Comparison of ENCODE assay signal across 23 cellular contexts in the genomic region with DNA sequence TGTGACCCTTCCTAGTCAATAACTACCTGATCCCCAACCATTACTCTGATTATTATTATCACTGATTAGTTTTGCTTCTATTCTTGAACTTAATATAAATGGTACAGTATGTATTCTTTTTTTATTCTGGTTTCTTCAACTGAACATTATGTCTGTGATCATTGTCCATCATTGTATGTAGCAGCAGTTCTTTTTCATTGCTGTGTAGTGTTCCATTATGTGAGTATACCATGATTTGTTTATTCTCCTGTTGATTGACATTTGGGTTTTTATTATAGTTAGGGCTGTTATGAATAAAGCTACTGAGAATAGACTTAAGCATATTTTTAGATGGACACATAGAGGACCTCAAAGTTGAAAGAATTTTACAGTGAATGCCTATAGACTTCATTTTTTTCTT. TPM values are rescaled to one million over a fixed set of nuclear protein-coding genes. Genes with fewer than 3 reads are reported as not detected.
A peak's percentile ranks its signal among the peaks of the same experiment; 100 is the strongest.
DNase-seq lines count a peak whose midpoint lies in the region; ATAC-seq and TF ChIP-seq lines count a peak whose summit lies in the region.
"Had no signal": no experiment of that assay in that cellular context is flagged by ENCODE, and none has a peak within 500 bp of the region (broad histone marks: within the 10 kb centered on the region; RNA-seq: fewer than 3 reads in every experiment).

No MANE protein-coding gene starts in this region.

- H3K4me1 ChIP-seq in HEK293 (ENCODE audit: control insufficient read depth, insufficient read depth, low read length) (no peaks in the 10 kb centered on the region), vagina (peaks cover 15% of the 10 kb centered on the region)
- H3K4me1 ChIP-seq in effector memory CD4-positive, alpha-beta T cell (ENCODE audit: control insufficient read depth, insufficient read depth, low read length, poor library complexity, severe bottlenecking) = peaks cover 3% of the 10 kb centered on the region
- H3K4me1 ChIP-seq: A549, BE2C had no signal

- no peak overlapping the region for H3K27ac Mint-ChIP-seq in CD4-positive, alpha-beta T cell
- H3K27ac Mint-ChIP-seq in nephron progenitor cell = no peak overlapping the region
- H3K27ac Mint-ChIP-seq: CD14-positive monocyte had no signal

- H3K4me3 ChIP-seq in HEK293 (ENCODE audit: low read depth, low read length) (no peak overlapping the region), SU-DHL-6 (ENCODE audit: insufficient read depth, low read length, poor library complexity, severe bottlenecking) (no peak overlapping the region), vagina (no peak overlapping the region)
- H3K4me3 ChIP-seq in effector memory CD4-positive, alpha-beta T cell (ENCODE audit: insufficient read depth, low read depth, low read length, poor library complexity, severe bottlenecking) = no peak overlapping the region
- H3K4me3 ChIP-seq: A549, HAP-1 had no signal

- H3K79me2 ChIP-seq in SU-DHL-6 (ENCODE audit: insufficient read depth, low read length) = peaks cover 89% of the 10 kb centered on the region

- DNase-seq in CD4-positive, alpha-beta T cell = no peak
- DNase-seq in nephron progenitor cell (no peak), vagina (ENCODE audit: extremely low spot score in 2 of 2) (no peak)
- no peak for DNase-seq in effector memory CD4-positive, alpha-beta T cell
- DNase-seq: 8988T; ACHN; AML-193; BE2C; Calu3; CD4-positive, alpha-beta memory T cell; COR-L47; DMS53; DMS79 treated with DMSO at 0.1 percent for 48 hours; GOT3 had no signal

- peaks cover 25% of the 10 kb centered on the region for H3K4me1 Mint-ChIP-seq in CD4-positive, alpha-beta T cell (ENCODE audit: low read depth)
- H3K4me1 Mint-ChIP-seq in nephron progenitor cell = peaks cover 10% of the 10 kb centered on the region

- H2AFZ ChIP-seq in SU-DHL-6 (ENCODE audit: low read depth, low read length, severe bottlenecking) = no peak overlapping the region

- H3K9ac ChIP-seq in SU-DHL-6 (ENCODE audit: low read length) = no peak overlapping the region
- H3K9ac ChIP-seq: BLaER1 treated with 17β-estradiol and CSF1 and Interleukin-3, amounts not matched to agents 10 nM and 100 nM had no signal

- no peaks in the 10 kb centered on the region for H3K9me2 ChIP-seq in SU-DHL-6 (replicated peaks; ENCODE audit: insufficient read depth, low read length)

- intact Hi-C loops in CD4-positive, alpha-beta T cell (cut with DNase I, micrococcal nuclease) = loop anchor here in 1 of 2 experiments (5.0 to 10.0 kb wide), 3 partner anchors 52 to 1142 kb away; a partner anchor contains a TSS
- intact Hi-C loops in vagina (cut with DNase I) = no loop called here

- H3K27me3 Mint-ChIP-seq in CD4-positive, alpha-beta T cell = no peaks in the 10 kb centered on the region
- no peaks in the 10 kb centered on the region for H3K27me3 Mint-ChIP-seq in nephron progenitor cell (ENCODE audit: low read depth, poor library complexity)

- H3F3A ChIP-seq in SU-DHL-6 (ENCODE audit: insufficient read depth) = no peaks in the 10 kb centered on the region

- peaks cover 3% of the 10 kb centered on the region for H3K9me3 Mint-ChIP-seq in CD4-positive, alpha-beta T cell
- H3K9me3 Mint-ChIP-seq in nephron progenitor cell = peaks cover 96% of the 10 kb centered on the region

- CTCF ChIA-PET in CD4-positive, alpha-beta T cell (lab: Charles Lee) = no interaction called here
- CTCF ChIA-PET in HEK293 (lab: Yijun Ruan, JAX) = no interaction called here

- peaks cover 0 to 42% of the 10 kb centered on the region in 2 experiments; a peak in 2 of 3 replicates for H3K36me3 ChIP-seq in HEK293 (ENCODE audit: control insufficient read depth in 2 of 2, insufficient read depth in 1 of 2, low read length in 2 of 2)
- peaks cover 44% of the 10 kb centered on the region for H3K36me3 ChIP-seq in SU-DHL-6 (ENCODE audit: low read length)
- H3K36me3 ChIP-seq in vagina = no peaks in the 10 kb centered on the region
- H3K36me3 ChIP-seq in effector memory CD4-positive, alpha-beta T cell (ENCODE audit: control insufficient read depth, insufficient read depth, low read length) = no peaks in the 10 kb centered on the region

- peak overlapping the region; percentile 13 for H3K4me2 ChIP-seq in SU-DHL-6 (ENCODE audit: low read depth, low read length, poor library complexity, severe bottlenecking)
- H3K4me2 ChIP-seq: A549 had no signal

- H4K20me1 ChIP-seq in SU-DHL-6 (ENCODE audit: low read depth, low read length) = no peaks in the 10 kb centered on the region
- H4K20me1 ChIP-seq: BLaER1 treated with 17β-estradiol and CSF1 and Interleukin-3, amounts not matched to agents 10 nM and 100 nM had no signal

- H3K27me3 ChIP-seq in CD4-positive, alpha-beta T cell (ENCODE audit: control insufficient read depth, insufficient read depth, low read length) = no peaks in the 10 kb centered on the region
- no peaks in the 10 kb centered on the region for H3K27me3 ChIP-seq in SU-DHL-6 (ENCODE audit: low read length)
- no peaks in the 10 kb centered on the region for H3K27me3 ChIP-seq in vagina
- H3K27me3 ChIP-seq in effector memory CD4-positive, alpha-beta T cell (replicated peaks; ENCODE audit: control insufficient read depth, insufficient read depth, low read length, poor library complexity, severe bottlenecking) = no peaks in the 10 kb centered on the region
- H3K27me3 ChIP-seq: BE2C; BLaER1 treated with 17β-estradiol and CSF1 and Interleukin-3, amounts not matched to agents 10 nM and 100 nM had no signal

- no peaks in the 10 kb centered on the region for H3K9me3 ChIP-seq in CD4-positive, alpha-beta T cell (ENCODE audit: control insufficient read depth, low read length)
- H3K9me3 ChIP-seq in HEK293 (ENCODE audit: control insufficient read depth, insufficient read depth, low read depth, low read length) (no peaks in the 10 kb centered on the region), SU-DHL-6 (ENCODE audit: insufficient read depth, low read length) (no peaks in the 10 kb centered on the region), vagina (no peaks in the 10 kb centered on the region)
- H3K9me3 ChIP-seq in effector memory CD4-positive, alpha-beta T cell (ENCODE audit: control insufficient read depth, low read length) = no peaks in the 10 kb centered on the region
- H3K9me3 ChIP-seq: BE2C had no signal

- peak overlapping the region; percentile 46 for H3K4me3 Mint-ChIP-seq in CD4-positive, alpha-beta T cell
- peak overlapping the region; percentile 52 for H3K4me3 Mint-ChIP-seq in nephron progenitor cell
- H3K4me3 Mint-ChIP-seq: CD14-positive monocyte had no signal

- no peak for TF ChIP-seq CTCF in CD4-positive, alpha-beta T cell (IDR thresholded peaks at IDR 0.05)
- no peak for TF ChIP-seq CTCF in HEK293 (tag by site-specific recombination; IDR thresholded peaks at IDR 0.05)
- TF ChIP-seq CTCF in SU-DHL-6 (IDR thresholded peaks at IDR 0.05; ENCODE audit: insufficient read depth, low read length, poor library complexity, severe bottlenecking) = no peak
- no peak for TF ChIP-seq CTCF in nephron progenitor cell (IDR thresholded peaks at IDR 0.05)
- no peak for TF ChIP-seq CTCF in vagina (IDR thresholded peaks at IDR 0.05)

- no peak for TF ChIP-seq POLR2A in vagina (IDR thresholded peaks at IDR 0.05)

- peaks cover 28% of the 10 kb centered on the region for H3K36me3 Mint-ChIP-seq in CD4-positive, alpha-beta T cell (ENCODE audit: low read depth)
- peaks cover 87% of the 10 kb centered on the region for H3K36me3 Mint-ChIP-seq in nephron progenitor cell (ENCODE audit: low read depth)

- POLR2A ChIA-PET in CD4-positive, alpha-beta T cell (lab: Charles Lee) = no interaction called here
- POLR2A ChIA-PET in HEK293 (lab: Yijun Ruan, JAX) = no interaction called here

- H3K27ac ChIP-seq in CD4-positive, alpha-beta T cell (ENCODE audit: low read depth, low read length) = no peak overlapping the region
- H3K27ac ChIP-seq in HEK293 (ENCODE audit: extremely low read depth, low read depth, low read length) (no peak overlapping the region), SU-DHL-6 (ENCODE audit: low read depth, low read length) (no peak overlapping the region), vagina (no peak overlapping the region)
- no peak overlapping the region for H3K27ac ChIP-seq in effector memory CD4-positive, alpha-beta T cell (ENCODE audit: insufficient read depth, low read length, poor library complexity, severe bottlenecking)
- H3K27ac ChIP-seq: A549; BLaER1 treated with 17β-estradiol and CSF1 and Interleukin-3, amounts not matched to agents 10 nM and 100 nM had no signal

- no peak for ATAC-seq in CD4-positive, alpha-beta T cell (ENCODE audit: poor library complexity)
- ATAC-seq in HG02938 (IDR thresholded peaks at IDR 0.05; ENCODE audit: unreplicated experiment) (no peak), GM21381 (IDR thresholded peaks at IDR 0.05; ENCODE audit: unreplicated experiment) (no peak)
- ATAC-seq: A549, GM12878 had no signal

TF ChIP-seq in HEK293, 187 proteins besides CTCF, POLR2A, EP300 and RAD21:
- TF ChIP-seq GLI4 (tag by site-specific recombination; IDR thresholded peaks at IDR 0.05) (no peak), ZNF146 (tag by site-specific recombination; IDR thresholded peaks at IDR 0.05) (peak; percentile 83)
- TF ChIP-seq, protein P1, sequence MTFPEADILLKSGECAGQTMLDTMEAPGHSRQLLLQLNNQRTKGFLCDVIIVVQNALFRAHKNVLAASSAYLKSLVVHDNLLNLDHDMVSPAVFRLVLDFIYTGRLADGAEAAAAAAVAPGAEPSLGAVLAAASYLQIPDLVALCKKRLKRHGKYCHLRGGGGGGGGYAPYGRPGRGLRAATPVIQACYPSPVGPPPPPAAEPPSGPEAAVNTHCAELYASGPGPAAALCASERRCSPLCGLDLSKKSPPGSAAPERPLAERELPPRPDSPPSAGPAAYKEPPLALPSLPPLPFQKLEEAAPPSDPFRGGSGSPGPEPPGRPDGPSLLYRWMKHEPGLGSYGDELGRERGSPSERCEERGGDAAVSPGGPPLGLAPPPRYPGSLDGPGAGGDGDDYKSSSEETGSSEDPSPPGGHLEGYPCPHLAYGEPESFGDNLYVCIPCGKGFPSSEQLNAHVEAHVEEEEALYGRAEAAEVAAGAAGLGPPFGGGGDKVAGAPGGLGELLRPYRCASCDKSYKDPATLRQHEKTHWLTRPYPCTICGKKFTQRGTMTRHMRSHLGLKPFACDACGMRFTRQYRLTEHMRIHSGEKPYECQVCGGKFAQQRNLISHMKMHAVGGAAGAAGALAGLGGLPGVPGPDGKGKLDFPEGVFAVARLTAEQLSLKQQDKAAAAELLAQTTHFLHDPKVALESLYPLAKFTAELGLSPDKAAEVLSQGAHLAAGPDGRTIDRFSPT (tag by site-specific recombination; IDR thresholded peaks at IDR 0.05) = no peak

RNA-seq across cellular contexts. Expression of a gene that starts 2.7 kb away (rescaled TPM):
- under 1 TPM; 0.08 to 0.11 TPM for total RNA-seq in CD4-positive, alpha-beta T cell
- 2.2 TPM for total RNA-seq in vagina

RNA-seq across cellular contexts. Expression of a gene that starts 2.8 kb away (rescaled TPM):
- 10 to 100 TPM; 24.4 to 31.7 TPM for total RNA-seq in CD4-positive, alpha-beta T cell
- total RNA-seq in vagina = 14.0 TPM

RNA-seq across cellular contexts. Expression of a gene that starts 34.8 kb away (rescaled TPM):
- under 1 TPM; 0.22 to 0.47 TPM for total RNA-seq in CD4-positive, alpha-beta T cell
- 2.7 TPM for total RNA-seq in vagina

RNA-seq across cellular contexts. Expression of a gene that starts 51.8 kb away (rescaled TPM):
- 1 to 10 TPM; 1.9 to 2.7 TPM for total RNA-seq in CD4-positive, alpha-beta T cell
- total RNA-seq in vagina = 4.4 TPM
